In the genomic region with DNA sequence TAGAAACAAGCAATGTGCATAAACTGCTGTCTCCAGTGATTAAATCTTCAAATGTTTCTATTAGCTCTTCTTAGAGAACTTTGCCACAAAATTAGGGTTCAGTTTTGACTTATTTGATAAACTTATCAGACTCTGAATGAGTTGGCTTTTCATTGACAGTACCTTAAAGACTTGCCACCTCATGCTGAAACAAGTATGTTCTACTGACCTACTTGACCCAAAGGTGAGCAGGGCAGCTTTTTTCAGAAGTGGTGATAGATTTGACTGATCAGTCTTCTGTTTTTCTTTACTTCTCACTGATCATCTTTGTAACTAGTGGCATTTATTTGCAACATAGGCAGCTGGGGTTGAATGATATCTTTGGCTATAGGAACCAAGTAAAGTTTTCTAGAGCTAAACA, we compare ENCODE assay signal across 1 cellular context.
TF ChIP-seq lines count a peak whose summit lies in the region.

No MANE protein-coding gene starts in this region.

TF ChIP-seq in GM12878, 131 proteins besides CTCF, POLR2A, EP300 and RAD21:
- TF ChIP-seq NFIC (IDR thresholded peaks at IDR 0.05; ENCODE audit: low read depth, low read length) (no peak), CHD4 (IDR thresholded peaks at IDR 0.05) (no peak), SP1 (IDR thresholded peaks at IDR 0.05; ENCODE audit: low read depth, low read length) (no peak), ASH2L (IDR thresholded peaks at IDR 0.05; ENCODE audit: borderline replicate concordance, low read depth) (no peak)
- TF ChIP-seq, protein P1, sequence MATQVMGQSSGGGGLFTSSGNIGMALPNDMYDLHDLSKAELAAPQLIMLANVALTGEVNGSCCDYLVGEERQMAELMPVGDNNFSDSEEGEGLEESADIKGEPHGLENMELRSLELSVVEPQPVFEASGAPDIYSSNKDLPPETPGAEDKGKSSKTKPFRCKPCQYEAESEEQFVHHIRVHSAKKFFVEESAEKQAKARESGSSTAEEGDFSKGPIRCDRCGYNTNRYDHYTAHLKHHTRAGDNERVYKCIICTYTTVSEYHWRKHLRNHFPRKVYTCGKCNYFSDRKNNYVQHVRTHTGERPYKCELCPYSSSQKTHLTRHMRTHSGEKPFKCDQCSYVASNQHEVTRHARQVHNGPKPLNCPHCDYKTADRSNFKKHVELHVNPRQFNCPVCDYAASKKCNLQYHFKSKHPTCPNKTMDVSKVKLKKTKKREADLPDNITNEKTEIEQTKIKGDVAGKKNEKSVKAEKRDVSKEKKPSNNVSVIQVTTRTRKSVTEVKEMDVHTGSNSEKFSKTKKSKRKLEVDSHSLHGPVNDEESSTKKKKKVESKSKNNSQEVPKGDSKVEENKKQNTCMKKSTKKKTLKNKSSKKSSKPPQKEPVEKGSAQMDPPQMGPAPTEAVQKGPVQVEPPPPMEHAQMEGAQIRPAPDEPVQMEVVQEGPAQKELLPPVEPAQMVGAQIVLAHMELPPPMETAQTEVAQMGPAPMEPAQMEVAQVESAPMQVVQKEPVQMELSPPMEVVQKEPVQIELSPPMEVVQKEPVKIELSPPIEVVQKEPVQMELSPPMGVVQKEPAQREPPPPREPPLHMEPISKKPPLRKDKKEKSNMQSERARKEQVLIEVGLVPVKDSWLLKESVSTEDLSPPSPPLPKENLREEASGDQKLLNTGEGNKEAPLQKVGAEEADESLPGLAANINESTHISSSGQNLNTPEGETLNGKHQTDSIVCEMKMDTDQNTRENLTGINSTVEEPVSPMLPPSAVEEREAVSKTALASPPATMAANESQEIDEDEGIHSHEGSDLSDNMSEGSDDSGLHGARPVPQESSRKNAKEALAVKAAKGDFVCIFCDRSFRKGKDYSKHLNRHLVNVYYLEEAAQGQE (IDR thresholded peaks at IDR 0.05; ENCODE audit: low read depth, low read length): no peak
